Comparison of ENCODE assay signal across 1 cellular context in genomic region chr19:16075430-16076153, GRCh38.
A peak's percentile ranks its signal among the peaks of the same experiment; 100 is the strongest.
TF ChIP-seq lines count a peak whose summit lies in the region.

No MANE protein-coding gene starts in this region.

TF ChIP-seq in HepG2, 621 proteins besides CTCF, POLR2A, EP300 and RAD21 (continued from another document):
- TF ChIP-seq HNF1B (CRISPR knock-in tag; IDR thresholded peaks at IDR 0.05) (peak; percentile 78; the same call in 1 of the 2 replicates), ADNP (CRISPR knock-in tag; IDR thresholded peaks at IDR 0.05) (peak; percentile 87), ZNF879 (CRISPR knock-in tag; IDR thresholded peaks at IDR 0.05) (no peak), KDM1A (CRISPR knock-in tag; IDR thresholded peaks at IDR 0.05) (peak; percentile 72), ZNF607 (CRISPR knock-in tag; IDR thresholded peaks at IDR 0.05; ENCODE audit: borderline replicate concordance) (0 out of 2 replicates have a peak, but pooled peaks have one; percentile 36), SAP130 (CRISPR knock-in tag; IDR thresholded peaks at IDR 0.05; ENCODE audit: low read depth) (0 out of 2 replicates have a peak, but pooled peaks have one; percentile 3), ZNF329 (CRISPR knock-in tag; IDR thresholded peaks at IDR 0.05; ENCODE audit: low read depth) (peak; percentile 23; the same call in 1 of the 2 replicates), ZSCAN9 (CRISPR knock-in tag; IDR thresholded peaks at IDR 0.05; ENCODE audit: borderline replicate concordance) (0 out of 2 replicates have a peak, but pooled peaks have one; percentile 1), ZNF740 (CRISPR knock-in tag; IDR thresholded peaks at IDR 0.05) (peak; percentile 44), CEBPB (IDR thresholded peaks at IDR 0.05; ENCODE audit: borderline replicate concordance, low read depth, low read length) (peak; percentile 51; the same call in 1 of the 2 replicates), ZMYM2 (CRISPR knock-in tag; IDR thresholded peaks at IDR 0.05) (peak; percentile 57; the same call in 1 of the 2 replicates), BCL6 (CRISPR knock-in tag; IDR thresholded peaks at IDR 0.05) (peak; percentile 57), SMYD3 (CRISPR knock-in tag; IDR thresholded peaks at IDR 0.05) (0 out of 2 replicates have a peak, but pooled peaks have one; percentile 24), THRA (CRISPR knock-in tag; IDR thresholded peaks at IDR 0.05; ENCODE audit: borderline replicate concordance) (peak; percentile 34; the same call in 1 of the 2 replicates), ZFP36 (IDR thresholded peaks at IDR 0.05; ENCODE audit: borderline replicate concordance, low read depth, low read length, partially characterized antibody) (peak; percentile 87), SP2 (CRISPR knock-in tag; IDR thresholded peaks at IDR 0.05) (no peak), KLF12 (CRISPR knock-in tag; IDR thresholded peaks at IDR 0.05; ENCODE audit: borderline replicate concordance) (0 out of 2 replicates have a peak, but pooled peaks have one; percentile 1), MAFG (CRISPR knock-in tag; IDR thresholded peaks at IDR 0.05) (no peak), MED1 (CRISPR knock-in tag; IDR thresholded peaks at IDR 0.05) (no peak), BORCS8-MEF2B (CRISPR knock-in tag; IDR thresholded peaks at IDR 0.05) (no peak), CEBPG (CRISPR knock-in tag; IDR thresholded peaks at IDR 0.05) (peak; percentile 64), ZMYM3 (CRISPR knock-in tag; IDR thresholded peaks at IDR 0.05) (peak; percentile 98), POLR2G (IDR thresholded peaks at IDR 0.05; ENCODE audit: low read depth, low read length) (peak; percentile 58; the same call in 1 of the 2 replicates), ZNF3 (CRISPR knock-in tag; IDR thresholded peaks at IDR 0.05) (0 out of 2 replicates have a peak, but pooled peaks have one; percentile 26), HNRNPUL1 (IDR thresholded peaks at IDR 0.05; ENCODE audit: low read depth, low read length) (no peak), CHD4 (IDR thresholded peaks at IDR 0.05; ENCODE audit: borderline replicate concordance, low read length) (peak; percentile 94), RXRA (CRISPR knock-in tag; IDR thresholded peaks at IDR 0.05) (peak; percentile 19; the same call in 1 of the 2 replicates), ZNF703 (CRISPR knock-in tag; IDR thresholded peaks at IDR 0.05; ENCODE audit: borderline replicate concordance) (0 out of 2 replicates have a peak, but pooled peaks have one; percentile 25), AHDC1 (CRISPR knock-in tag; IDR thresholded peaks at IDR 0.05; ENCODE audit: borderline replicate concordance) (0 out of 2 replicates have a peak, but pooled peaks have one; percentile 17), FOXK2 (IDR thresholded peaks at IDR 0.05) (no peak), XRCC5 (optimal IDR thresholded peaks at IDR 0.05; ENCODE audit: low read length) (no peak)
